8 cellular contexts compared by ENCODE assay signal in genomic region chr5:143824851-143825720, GRCh38. TPM values are rescaled to one million over a fixed set of nuclear protein-coding genes. Genes with fewer than 3 reads are reported as not detected.
DNase-seq lines count a peak whose midpoint lies in the region; TF ChIP-seq lines count a peak whose summit lies in the region.

No MANE protein-coding gene starts in this region.

- H3K36me3 ChIP-seq in parathyroid adenoma (ENCODE audit: control insufficient read depth, insufficient read depth, low read length), result no peaks in the 10 kb centered on the region

- H3K27ac Mint-ChIP-seq in type B pancreatic cell, result no peak overlapping the region

- no peaks in the 10 kb centered on the region for H3K79me2 ChIP-seq in parathyroid adenoma

- H3K4me3 ChIP-seq in parathyroid adenoma (ENCODE audit: low read depth, low read length), result no peak overlapping the region

- H3K4me3 Mint-ChIP-seq in type B pancreatic cell, result no peak overlapping the region

- peaks cover 8% of the 10 kb centered on the region for H3K4me1 ChIP-seq in parathyroid adenoma

- H3K27ac ChIP-seq in parathyroid adenoma, result no peak overlapping the region

- H3K36me3 Mint-ChIP-seq in type B pancreatic cell, result no peaks in the 10 kb centered on the region

- H3K27me3 Mint-ChIP-seq in type B pancreatic cell, result no peaks in the 10 kb centered on the region

- H3K4me1 Mint-ChIP-seq in type B pancreatic cell (ENCODE audit: unreplicated experiment), result peaks cover 25% of the 10 kb centered on the region

- DNase-seq in G401 (ENCODE audit: low spot score) (peak; percentile 84), GOT3 (lab: John Stamatoyannopoulos, UW) (peak; percentile 38), LoVo (ENCODE audit: low spot score) (peak; percentile 74), SHP77 treated with DMSO at 0.1 percent for 48 hours (lab: John Stamatoyannopoulos, UW) (peak; percentile 59), glomerular endothelial cell (ENCODE audit: extremely low read depth, low read depth, low spot score) (peak; percentile 47), type B pancreatic cell (ENCODE audit: extremely low spot score, unreplicated experiment) (peak; percentile 85)
- peak; percentile 80 for DNase-seq in activated gamma-delta T cell treated with anti-CD3 and anti-CD28 coated beads, Interleukin-2, amount 50 U/mL, for 16 hours (ENCODE audit: low read depth)

- H3K9me3 Mint-ChIP-seq in type B pancreatic cell, result no peaks in the 10 kb centered on the region

- no peak overlapping the region for H3K9ac ChIP-seq in parathyroid adenoma

- peak overlapping the region; percentile 5 for H3K4me2 ChIP-seq in parathyroid adenoma (ENCODE audit: low read length)

- in situ Hi-C loops in G401 (cut with HindIII; ENCODE audit: low sequenced_read_pairs), result no loop called here

- no peak overlapping the region for H2AFZ ChIP-seq in parathyroid adenoma

- H3K27me3 ChIP-seq in parathyroid adenoma (ENCODE audit: control insufficient read depth, insufficient read depth, low read length), result no peaks in the 10 kb centered on the region

- no peaks in the 10 kb centered on the region for H3K9me3 ChIP-seq in parathyroid adenoma (ENCODE audit: control insufficient read depth, low read length)

- peak; percentile 98 for TF ChIP-seq CTCF in parathyroid adenoma (IDR thresholded peaks at IDR 0.05)
- TF ChIP-seq CTCF in type B pancreatic cell (conservative IDR thresholded peaks at IDR 0.05), result peak; percentile 93

RNA-seq across cellular contexts. Expression of gene HMHB1, which starts 13.1 kb away (rescaled TPM):
- not detected in 2 replicates for total RNA-seq in G401 (2014; rRNA removed; shearing (Covaris generic))
- total RNA-seq in glomerular endothelial cell (not detected in 2 replicates), type B pancreatic cell (ENCODE audit: low replicate concordance) (not detected in 2 replicates)
